In genomic region chr4:38728651-38729141, GRCh38 we compare ENCODE assay signal across 10 cellular contexts.
DNase-seq lines count a peak whose midpoint lies in the region; ATAC-seq and TF ChIP-seq lines count a peak whose summit lies in the region.
"Had no signal": no experiment of that assay in that cellular context is flagged by ENCODE, and none has a peak within 500 bp of the region (broad histone marks: within the 10 kb centered on the region; RNA-seq: fewer than 3 reads in every experiment).

No MANE protein-coding gene starts in this region.

- no peak for ATAC-seq in GM18873 (IDR thresholded peaks at IDR 0.05; ENCODE audit: low FRiP score, unreplicated experiment)
- no peak for ATAC-seq in GM21619 (IDR thresholded peaks at IDR 0.05; ENCODE audit: unreplicated experiment)
- ATAC-seq in HG03045 (IDR thresholded peaks at IDR 0.05; ENCODE audit: unreplicated experiment): no peak
- ATAC-seq in HG03442 (IDR thresholded peaks at IDR 0.05; ENCODE audit: unreplicated experiment): no peak

- peak; percentile 43; the same call in 1 of the 2 replicates for TF ChIP-seq CTCF in LNCAP (IDR thresholded peaks at IDR 0.05)

- DNase-seq in COLO668 (lab: John Stamatoyannopoulos, UW; ENCODE audit: unreplicated experiment) (peak; percentile 51), SW480 (ENCODE audit: low spot score) (peak; percentile 65), kidney tubule cell (ENCODE audit: low spot score) (peak; percentile 43)
- DNase-seq: adrenal gland; NK-92 treated with Interleukin-12 subunit alpha and Interleukin-12 subunit beta, amount 100 ng/mL, for 24 hours had no signal
